ENCODE assay signal across 23 cellular contexts in genomic region chr11:88117281-88117858, GRCh38. TPM values are rescaled to one million over a fixed set of nuclear protein-coding genes. Genes with fewer than 3 reads are reported as not detected.
DNase-seq lines count a peak whose midpoint lies in the region; ATAC-seq and TF ChIP-seq lines count a peak whose summit lies in the region.
"Had no signal": no experiment of that assay in that cellular context is flagged by ENCODE, and none has a peak within 500 bp of the region (broad histone marks: within the 10 kb centered on the region; RNA-seq: fewer than 3 reads in every experiment).

No MANE protein-coding gene starts in this region.

- no peak for TF ChIP-seq CTCF in mammary epithelial cell (conservative IDR thresholded peaks at IDR 0.05 in 1 of 2, IDR thresholded peaks at IDR 0.05 in 1 of 2; ENCODE audit: extremely low read depth in 1 of 2, insufficient read depth in 1 of 2, low read depth in 1 of 2, low read length in 2 of 2)

- H2AFZ ChIP-seq in mammary epithelial cell (ENCODE audit: low read depth, low read length) (no peak overlapping the region), GM23248 (no peak overlapping the region)

- no peak overlapping the region for H3K4me3 ChIP-seq in mammary epithelial cell (replicated peaks in 1 of 3; ENCODE audit: insufficient read depth in 1 of 3, low read depth in 2 of 3, low read length in 3 of 3)
- no peak overlapping the region for H3K4me3 ChIP-seq in GM23248
- H3K4me3 ChIP-seq: lower lobe of right lung, uterus had no signal

- H3K27me3 ChIP-seq in mammary epithelial cell (ENCODE audit: insufficient read depth, low read length) (no peaks in the 10 kb centered on the region), GM23248 (replicated peaks; ENCODE audit: insufficient read depth) (no peaks in the 10 kb centered on the region)
- H3K27me3 ChIP-seq: uterus had no signal

- H3K4me2 ChIP-seq in mammary epithelial cell (ENCODE audit: insufficient read depth, low read depth, low read length) (peak overlapping the region; percentile 5), GM23248 (ENCODE audit: unreplicated experiment) (no peak overlapping the region)

- H4K20me1 ChIP-seq in mammary epithelial cell (ENCODE audit: insufficient read depth, low read length) (no peaks in the 10 kb centered on the region), GM23248 (ENCODE audit: insufficient read depth) (no peaks in the 10 kb centered on the region)

- H3K9ac ChIP-seq in mammary epithelial cell (ENCODE audit: insufficient read depth, low read length), result no peak overlapping the region
- no peak overlapping the region for H3K9ac ChIP-seq in GM23248

- intact Hi-C loops in mammary epithelial cell (cut with micrococcal nuclease), result no loop called here
- intact Hi-C loops in left cardiac atrium (cut with DNase I), result no loop called here

- 100% methylated on average over 1 of the region's 1 CpG for WGBS in mammary epithelial cell (ENCODE audit: low coverage, missing lambda C conversion rate)
- WGBS in GM23248 (ENCODE audit: low coverage in 1 of 2, low lambda C conversion rate in 2 of 2, missing lambda C conversion rate in 2 of 2), 2 experiments, result 79 to 87% methylated on average over 1 of the region's 1 CpG

- no peaks in the 10 kb centered on the region for H3K9me2 ChIP-seq in GM23248 (ENCODE audit: insufficient read depth)

- H3K79me2 ChIP-seq in mammary epithelial cell (ENCODE audit: insufficient read depth, low read length) (peaks cover 43% of the 10 kb centered on the region), GM23248 (ENCODE audit: insufficient read depth) (no peaks in the 10 kb centered on the region)

- CTCF ChIA-PET in mammary epithelial cell (lab: Charles Lee; ENCODE audit: low non-redundant PET), result no interaction called here

- H3K4me1 ChIP-seq in mammary epithelial cell (ENCODE audit: insufficient read depth, low read length), result peaks cover 14% of the 10 kb centered on the region
- H3K4me1 ChIP-seq in GM23248 (ENCODE audit: insufficient read depth), result no peaks in the 10 kb centered on the region
- H3K4me1 ChIP-seq: lower lobe of right lung, uterus had no signal

- H3K36me3 ChIP-seq in mammary epithelial cell (ENCODE audit: insufficient read depth, low read length), result peaks cover 5% of the 10 kb centered on the region
- H3K36me3 ChIP-seq in GM23248 (ENCODE audit: low read depth), result no peaks in the 10 kb centered on the region
- H3K36me3 ChIP-seq: lower lobe of right lung, uterus had no signal

- in situ Hi-C loops in mammary epithelial cell (cut with MboI; ENCODE audit: low sequenced_read_pairs in 2 of 2), result no loop called here
- in situ Hi-C loops in GM23248 (cut with MboI), result no loop called here

- ATAC-seq in GM18867 (IDR thresholded peaks at IDR 0.05; ENCODE audit: unreplicated experiment) (peak; percentile 47), GM21515 (IDR thresholded peaks at IDR 0.05; ENCODE audit: unreplicated experiment) (peak; percentile 64), HG03103 (IDR thresholded peaks at IDR 0.05; ENCODE audit: low read depth, unreplicated experiment) (peak; percentile 48), left cardiac atrium (no peak)
- ATAC-seq: activated CD4-positive, alpha-beta T cell treated with anti-CD3 and anti-CD28 coated beads for 36 hours; lower lobe of right lung had no signal

- H3K27ac ChIP-seq in mammary epithelial cell (ENCODE audit: insufficient read depth, low read depth, low read length) (no peak overlapping the region), GM23248 (no peak overlapping the region)
- H3K27ac ChIP-seq: lower lobe of right lung, uterus had no signal

- dilution Hi-C loops in mammary epithelial cell (cut with HindIII; ENCODE audit: low sequenced_read_pairs), result no loop called here

- BruUV-seq in mammary epithelial cell (replicated peaks; lab: Mats Ljungman, UMichigan), result no TSS peak

- DNase-seq in mammary epithelial cell (peak; percentile 23), left cardiac atrium (no peak), GM23248 (no peak), NCI-H69 (lab: John Stamatoyannopoulos, UW) (no peak)
- no peak for DNase-seq in stimulated activated CD4-positive, alpha-beta T cell treated with anti-CD3 and anti-CD28 coated beads, Interleukin-15, amount 100 ng/mL, for 24 hours
- DNase-seq: activated CD4-positive, alpha-beta T cell treated with anti-CD3 and anti-CD28 coated beads for 36 hours; activated naive CD8-positive, alpha-beta T cell treated with anti-CD3 and anti-CD28 coated beads, Interleukin-2, amount 10 ng/mL, durations not matched to agents 7 days and 5 days; CD4-positive, CD25-positive, alpha-beta regulatory T cell; GDM1; hippocampal formation; Kasumi-1; lower lobe of right lung; NCI-H1092; NCI-H2029 treated with DMSO at 0.1 percent for 48 hours; NK-92 treated with Interleukin-12 subunit alpha and Interleukin-12 subunit beta, amount 100 ng/mL, for 24 hours; nucleus accumbens; retina; RPMI8226; substantia nigra; uterus had no signal

- no peaks in the 10 kb centered on the region for H3F3A ChIP-seq in GM23248 (ENCODE audit: insufficient read depth)

- H3K9me3 ChIP-seq in mammary epithelial cell (replicated peaks; ENCODE audit: insufficient read depth, low read length), result no peaks in the 10 kb centered on the region
- no peaks in the 10 kb centered on the region for H3K9me3 ChIP-seq in GM23248 (ENCODE audit: low read depth)
- H3K9me3 ChIP-seq: lower lobe of right lung, uterus had no signal

RNA-seq across cellular contexts. Expression of gene RAB38, which starts 57.9 kb away (rescaled TPM):
- total RNA-seq in mammary epithelial cell (10 to 100 TPM; 55.8 to 87.7 TPM), left cardiac atrium (1 to 10 TPM; 1.1 to 2.2 TPM)
- polyA plus RNA-seq in mammary epithelial cell (74.9 TPM), GM23248 (2016; fragmentation: Nextera tagmentation; extraction: Ambion mirVana) (1.5 and 2.5 TPM in 2 replicates)
- 53.4 TPM for polyA minus RNA-seq in mammary epithelial cell
- 0.13 and 0.43 TPM in 2 replicates for total RNA-seq in GM23248 (2014; rRNA removed; shearing (Covaris generic))

Comparison
In these comparisons a context has a peak if more than half of its experiments do, and no peak if none do; other contexts are left out.
1. ATAC-seq: peak in GM18867 (single experiment), GM21515 (single experiment) and HG03103 (single experiment); none in left cardiac atrium (0 of 2).
2. RNA of gene RAB38, which starts 57.9 kb away (total RNA-seq): 55.8 to 87.7 TPM in mammary epithelial cell; 1.1 to 2.2 TPM in left cardiac atrium and 0.13 to 0.43 TPM in GM23248; every median in the first group is over 10 times any median in the second.